Comparison of ENCODE assay signal across 8 cellular contexts in genomic region chr3:16247282-16248058, GRCh38. TPM values are rescaled to one million over a fixed set of nuclear protein-coding genes. Genes with fewer than 3 reads are reported as not detected.
DNase-seq lines count a peak whose midpoint lies in the region; ATAC-seq and TF ChIP-seq lines count a peak whose summit lies in the region.

No MANE protein-coding gene starts in this region.

- H3K27me3 ChIP-seq in DND-41 (ENCODE audit: insufficient read depth, low read length, poor library complexity) (no peaks in the 10 kb centered on the region), PC-9 (ENCODE audit: insufficient read depth, low read depth) (no peaks in the 10 kb centered on the region), neural progenitor cell (no peaks in the 10 kb centered on the region)

- H3K4me1 Mint-ChIP-seq in activated T-cell treated with anti-CD3 and anti-CD28 coated beads, Interleukin-2, amount 50 U/mL, for 24 hours (ENCODE audit: low read depth): peaks cover 18% of the 10 kb centered on the region
- H3K4me1 Mint-ChIP-seq in neural progenitor cell: peaks cover 7% of the 10 kb centered on the region
- H3K4me1 Mint-ChIP-seq in stimulated activated naive CD8-positive, alpha-beta T cell treated with anti-CD3 and anti-CD28 coated beads, Interleukin-15, amount 100 ng/mL, for 72 hours: peaks cover 18% of the 10 kb centered on the region

- 0 out of 2 replicates have a peak overlapping the region, but pooled peaks have one; percentile 3 for H3K9ac ChIP-seq in DND-41 (ENCODE audit: low read depth, low read length)
- no peak overlapping the region for H3K9ac ChIP-seq in neural progenitor cell

- no peaks in the 10 kb centered on the region for H3K36me3 Mint-ChIP-seq in activated T-cell treated with anti-CD3 and anti-CD28 coated beads, Interleukin-2, amount 50 U/mL, for 24 hours (ENCODE audit: low read depth)
- H3K36me3 Mint-ChIP-seq in neural progenitor cell: no peaks in the 10 kb centered on the region

- no peaks in the 10 kb centered on the region for H4K20me1 ChIP-seq in DND-41 (ENCODE audit: insufficient read depth, low read length)
- no peaks in the 10 kb centered on the region for H4K20me1 ChIP-seq in PC-9 (ENCODE audit: insufficient read depth)
- no peaks in the 10 kb centered on the region for H4K20me1 ChIP-seq in neural progenitor cell (ENCODE audit: low read depth)

- H3K4me3 ChIP-seq in DND-41 (ENCODE audit: low read depth in 1 of 2, low read length in 2 of 2) (no peak overlapping the region), PC-9 (no peak overlapping the region), fibroblast of mammary gland (ENCODE audit: control insufficient read depth, low read depth, low read length) (no peak overlapping the region), neural progenitor cell (no peak overlapping the region)
- H3K4me3 ChIP-seq in Jurkat, Clone E6-1 (ENCODE audit: low read length): no peak overlapping the region

- H3F3A ChIP-seq in PC-9 (ENCODE audit: insufficient read depth, low read depth) (peaks cover 4% of the 10 kb centered on the region; the same call in 1 of the 2 replicates), neural progenitor cell (ENCODE audit: low read depth) (no peaks in the 10 kb centered on the region)

- no peaks in the 10 kb centered on the region for H3K79me2 ChIP-seq in DND-41 (ENCODE audit: insufficient read depth, low read length)
- no peaks in the 10 kb centered on the region for H3K79me2 ChIP-seq in PC-9 (ENCODE audit: low read depth)
- no peaks in the 10 kb centered on the region for H3K79me2 ChIP-seq in neural progenitor cell (ENCODE audit: low read depth)

- H3K27ac ChIP-seq in DND-41 (ENCODE audit: low read length) (peak overlapping the region; percentile 23; the same call in 1 of the 2 replicates), PC-9 (no peak overlapping the region), neural progenitor cell (no peak overlapping the region)

- CTCF ChIA-PET in PC-9 (lab: Charles Lee): interaction anchor here (0.6 to 1.1 kb wide), 6 partner anchors 69 to 1083 kb away, joined by 3 to 15 read pairs (median 6); no protein-coding TSS in a partner anchor

- no peak overlapping the region for H3K4me3 Mint-ChIP-seq in activated T-cell treated with anti-CD3 and anti-CD28 coated beads, Interleukin-2, amount 50 U/mL, for 24 hours
- H3K4me3 Mint-ChIP-seq in neural progenitor cell: no peak overlapping the region
- no peak overlapping the region for H3K4me3 Mint-ChIP-seq in stimulated activated naive CD8-positive, alpha-beta T cell treated with anti-CD3 and anti-CD28 coated beads, Interleukin-15, amount 100 ng/mL, for 72 hours

- no peaks in the 10 kb centered on the region for H3K9me3 Mint-ChIP-seq in activated T-cell treated with anti-CD3 and anti-CD28 coated beads, Interleukin-2, amount 50 U/mL, for 24 hours
- H3K9me3 Mint-ChIP-seq in neural progenitor cell: no peaks in the 10 kb centered on the region
- no peaks in the 10 kb centered on the region for H3K9me3 Mint-ChIP-seq in stimulated activated naive CD8-positive, alpha-beta T cell treated with anti-CD3 and anti-CD28 coated beads, Interleukin-15, amount 100 ng/mL, for 72 hours

- H3K36me3 ChIP-seq in DND-41 (ENCODE audit: insufficient read depth, low read length) (no peaks in the 10 kb centered on the region), PC-9 (ENCODE audit: low read depth) (no peaks in the 10 kb centered on the region), neural progenitor cell (no peaks in the 10 kb centered on the region)

- no TSS peak for BruUV-seq in PC-9 (replicated peaks; lab: Mats Ljungman, UMichigan)

- H3K4me2 ChIP-seq in DND-41 (ENCODE audit: insufficient read depth, low read length): peak overlapping the region; percentile 38
- peak overlapping the region; percentile 1; the same call in 1 of the 2 replicates for H3K4me2 ChIP-seq in PC-9
- H3K4me2 ChIP-seq in neural progenitor cell: no peak overlapping the region

- H2AFZ ChIP-seq in DND-41 (ENCODE audit: low read depth, low read length): peak overlapping the region; percentile 60
- no peak overlapping the region; the same call in 1 of the 2 replicates for H2AFZ ChIP-seq in PC-9
- H2AFZ ChIP-seq in neural progenitor cell (replicated peaks): peak overlapping the region; percentile 32

- no peaks in the 10 kb centered on the region for H3K9me3 ChIP-seq in DND-41 (ENCODE audit: insufficient read depth, low read length, severe bottlenecking)
- H3K9me3 ChIP-seq in PC-9 (ENCODE audit: insufficient read depth, low read depth): no peaks in the 10 kb centered on the region
- no peaks in the 10 kb centered on the region for H3K9me3 ChIP-seq in neural progenitor cell (ENCODE audit: low read depth)

- DNase-seq in DND-41: peak; percentile 87
- DNase-seq in Jurkat, Clone E6-1 (ENCODE audit: low read depth, low spot score): peak; percentile 78
- DNase-seq in PC-9: peak; percentile 57 to 72
- peak; percentile 75 for DNase-seq in activated T-cell treated with anti-CD3 and anti-CD28 coated beads, Interleukin-2, amount 50 U/mL, for 24 hours
- peak; percentile 85 for DNase-seq in fibroblast of mammary gland (ENCODE audit: low read depth)
- peak; percentile 91 for DNase-seq in neural progenitor cell (ENCODE audit: low spot score)
- peak; percentile 74 to 76 for DNase-seq in stimulated activated naive CD8-positive, alpha-beta T cell treated with anti-CD3 and anti-CD28 coated beads, Interleukin-15, amount 100 ng/mL, for 72 hours

- ATAC-seq in DND-41 (ENCODE audit: insufficient read depth, low read depth): peak; percentile 97
- ATAC-seq in GM21619 (IDR thresholded peaks at IDR 0.05; ENCODE audit: unreplicated experiment): peak; percentile 73
- peak; percentile 89 for ATAC-seq in stimulated activated naive CD8-positive, alpha-beta T cell treated with anti-CD3 and anti-CD28 coated beads, Interleukin-15, amount 100 ng/mL, for 72 hours

- no peaks in the 10 kb centered on the region for H3K9me2 ChIP-seq in PC-9 (ENCODE audit: insufficient read depth)

- peak overlapping the region; percentile 57 for H3K27ac Mint-ChIP-seq in activated T-cell treated with anti-CD3 and anti-CD28 coated beads, Interleukin-2, amount 50 U/mL, for 24 hours
- H3K27ac Mint-ChIP-seq in neural progenitor cell: no peak overlapping the region
- H3K27ac Mint-ChIP-seq in stimulated activated naive CD8-positive, alpha-beta T cell treated with anti-CD3 and anti-CD28 coated beads, Interleukin-15, amount 100 ng/mL, for 72 hours: no peak overlapping the region

- H3K4me1 ChIP-seq in DND-41 (ENCODE audit: insufficient read depth, low read length) (peaks cover 11% of the 10 kb centered on the region), PC-9 (replicated peaks; ENCODE audit: insufficient read depth) (no peaks in the 10 kb centered on the region), neural progenitor cell (no peaks in the 10 kb centered on the region)

- POLR2A ChIA-PET in PC-9 (lab: Charles Lee; ENCODE audit: unreplicated experiment): no interaction called here

- intact Hi-C loops in PC-9 (cut with micrococcal nuclease; ENCODE audit: unreplicated experiment): loop anchor here (1.0 to 10.0 kb wide), 10 partner anchors 37 to 1320 kb away; partner anchors contain the start of genes BTD and HACL1

- TF ChIP-seq CTCF in DND-41 (IDR thresholded peaks at IDR 0.05; ENCODE audit: borderline replicate concordance, extremely low read depth, low read length, poor library complexity, severe bottlenecking): peak; percentile 97
- peak; percentile 98 for TF ChIP-seq CTCF in PC-9 (conservative IDR thresholded peaks at IDR 0.05)
- TF ChIP-seq CTCF in fibroblast of mammary gland (conservative IDR thresholded peaks at IDR 0.05; ENCODE audit: control insufficient read depth, insufficient read depth, low read depth, low read length): peak; percentile 95
- peak; percentile 97 for TF ChIP-seq CTCF in neural progenitor cell (IDR thresholded peaks at IDR 0.05)

- no peaks in the 10 kb centered on the region for H3K27me3 Mint-ChIP-seq in activated T-cell treated with anti-CD3 and anti-CD28 coated beads, Interleukin-2, amount 50 U/mL, for 24 hours
- H3K27me3 Mint-ChIP-seq in neural progenitor cell (ENCODE audit: insufficient read depth, low read depth): no peaks in the 10 kb centered on the region
- no peaks in the 10 kb centered on the region for H3K27me3 Mint-ChIP-seq in stimulated activated naive CD8-positive, alpha-beta T cell treated with anti-CD3 and anti-CD28 coated beads, Interleukin-15, amount 100 ng/mL, for 72 hours

RNA-seq across cellular contexts. Expression of gene DPH3, which starts 17.3 kb away (rescaled TPM):
- polyA plus RNA-seq in Jurkat, Clone E6-1 (2012; ENCODE audit: insufficient read depth, insufficient read length): 24.7 TPM
- total RNA-seq in PC-9 (2021) (12.1 and 16.2 TPM in 2 replicates), neural progenitor cell (ENCODE audit: low replicate concordance) (23.0 and 31.2 TPM in 2 replicates)

RNA-seq across cellular contexts. Expression of gene OXNAD1, which starts 17.5 kb away (rescaled TPM):
- 15.0 TPM for polyA plus RNA-seq in Jurkat, Clone E6-1 (2012; ENCODE audit: insufficient read depth, insufficient read length)
- 15.7 and 18.5 TPM in 2 replicates for total RNA-seq in PC-9 (2021)
- 18.1 and 28.7 TPM in 2 replicates for total RNA-seq in neural progenitor cell (ENCODE audit: low replicate concordance)
